ENCODE assay signal across 27 cellular contexts in genomic region chr18:55775972-55776371, GRCh38.
A peak's percentile ranks its signal among the peaks of the same experiment; 100 is the strongest.
DNase-seq lines count a peak whose midpoint lies in the region; ATAC-seq and TF ChIP-seq lines count a peak whose summit lies in the region.
"Had no signal": no experiment of that assay in that cellular context is flagged by ENCODE, and none has a peak within 500 bp of the region (broad histone marks: within the 10 kb centered on the region; RNA-seq: fewer than 3 reads in every experiment).

No MANE protein-coding gene starts in this region.

- TF ChIP-seq RAD21 in SK-N-SH (IDR thresholded peaks at IDR 0.05; ENCODE audit: low read length): 0 out of 2 replicates have a peak, but pooled peaks have one; percentile 15

- H3K9me2 ChIP-seq in SK-N-SH: no peaks in the 10 kb centered on the region

- peak; percentile 24; the same call in 1 of the 2 replicates for TF ChIP-seq CTCF in SK-N-SH (IDR thresholded peaks at IDR 0.05)
- TF ChIP-seq CTCF in brain microvascular endothelial cell (IDR thresholded peaks at IDR 0.05; ENCODE audit: low read depth, low read length, missing control alignments): peak; percentile 45
- peak; percentile 4 for TF ChIP-seq CTCF in kidney epithelial cell (IDR thresholded peaks at IDR 0.05; ENCODE audit: insufficient read depth, low read length, poor library complexity, severe bottlenecking)

- DNase-seq in SK-N-SH (peak; percentile 17), brain microvascular endothelial cell (no peak), kidney epithelial cell (ENCODE audit: low read depth) (no peak), mucosa of gallbladder (ENCODE audit: low spot score) (no peak), NCI-H1105 treated with DMSO at 0.1 percent for 48 hours (lab: John Stamatoyannopoulos, UW) (no peak)
- DNase-seq in stimulated activated effector memory CD8-positive, alpha-beta T cell treated with anti-CD3 and anti-CD28 coated beads, Interleukin-12 subunit alpha, Interleukin-12 subunit beta, amount 100 ng/mL, for 72 hours (ENCODE audit: low spot score in 2 of 2): no peak
- no peak for DNase-seq in central memory CD4-positive, alpha-beta T cell
- DNase-seq: 8988T; activated B cell treated with CpG ODN at 0.5 μM for 24 hours; activated CD4-positive, alpha-beta memory T cell treated with anti-CD3 and anti-CD28 coated beads for 36 hours; activated effector memory CD4-positive, alpha-beta T cell treated with anti-CD3 and anti-CD28 coated beads, Interleukin-2, amount 50 U/mL, for 16 hours; activated naive CD8-positive, alpha-beta T cell treated with anti-CD3 and anti-CD28 coated beads, Interleukin-2, amount 50 U/mL, for 24 hours; Caco-2; DMS79 treated with DMSO at 0.1 percent for 48 hours; foreskin melanocyte; islet precursor cell; Karpas-422; lower lobe of right lung; NCI-H1930; NCI-H226; stimulated activated CD4-positive, alpha-beta T cell treated with anti-CD3 and anti-CD28 coated beads, Interleukin-2, amount 100 ng/mL, for 48 hours; stimulated activated naive CD4-positive, alpha-beta T cell had no signal

- WGBS in SK-N-SH (ENCODE audit: low lambda C conversion rate): 44% methylated on average over 2 of the region's 2 CpGs

- H3K4me3 ChIP-seq in SK-N-SH (ENCODE audit: low read depth in 2 of 2, low read length in 1 of 2) (no peak overlapping the region; a peak in 1 of 4 replicates), brain microvascular endothelial cell (ENCODE audit: low read depth, low read length) (no peak overlapping the region), kidney epithelial cell (ENCODE audit: low read depth, low read length) (no peak overlapping the region)
- H3K4me3 ChIP-seq: BLaER1 treated with 17β-estradiol and CSF1 and Interleukin-3, amounts not matched to agents 10 nM and 100 nM; GM12878; lower lobe of right lung had no signal

- no peaks in the 10 kb centered on the region for H3K4me1 Mint-ChIP-seq in stimulated activated effector memory CD8-positive, alpha-beta T cell treated with anti-CD3 and anti-CD28 coated beads, Interleukin-12 subunit alpha, Interleukin-12 subunit beta, amount 100 ng/mL, for 72 hours

- H3K4me1 ChIP-seq in SK-N-SH (ENCODE audit: control insufficient read depth in 1 of 2, insufficient read depth in 2 of 2, low read depth in 1 of 2, low read length in 1 of 2): peaks cover 0 to 6% of the 10 kb centered on the region in 2 experiments; a peak in 3 of 4 replicates
- H3K4me1 ChIP-seq: Caco-2 had no signal

- H3K36me3 ChIP-seq in SK-N-SH (replicated peaks in 1 of 2; ENCODE audit: control insufficient read depth in 1 of 2, insufficient read depth in 2 of 2, low read length in 1 of 2) (no peaks in the 10 kb centered on the region), brain microvascular endothelial cell (replicated peaks) (no peaks in the 10 kb centered on the region), kidney epithelial cell (ENCODE audit: control insufficient read depth, insufficient read depth, low read length) (no peaks in the 10 kb centered on the region)
- H3K36me3 ChIP-seq: BLaER1 treated with 17β-estradiol and CSF1 and Interleukin-3, amounts not matched to agents 10 nM and 100 nM; lower lobe of right lung; neutrophil had no signal

- no peaks in the 10 kb centered on the region for H3K36me3 Mint-ChIP-seq in stimulated activated effector memory CD8-positive, alpha-beta T cell treated with anti-CD3 and anti-CD28 coated beads, Interleukin-12 subunit alpha, Interleukin-12 subunit beta, amount 100 ng/mL, for 72 hours
- H3K36me3 Mint-ChIP-seq: activated CD4-positive, alpha-beta memory T cell treated with anti-CD3 and anti-CD28 coated beads for 36 hours had no signal

- POLR2A ChIA-PET in SK-N-SH (lab: Yijun Ruan, JAX): no interaction called here

- H3K27ac ChIP-seq in SK-N-SH (ENCODE audit: low read depth in 2 of 2, low read length in 1 of 2) (no peak overlapping the region), brain microvascular endothelial cell (no peak overlapping the region)
- H3K27ac ChIP-seq: BLaER1 treated with 17β-estradiol and CSF1 and Interleukin-3, amounts not matched to agents 10 nM and 100 nM; lower lobe of right lung; neutrophil; RWPE1 had no signal

- no peak for ATAC-seq in SK-N-SH treated with all-trans-retinoic acid at 6 μM for 48 hours
- no peak for ATAC-seq in stimulated activated effector memory CD8-positive, alpha-beta T cell treated with anti-CD3 and anti-CD28 coated beads, Interleukin-12 subunit alpha, Interleukin-12 subunit beta, amount 100 ng/mL, for 72 hours
- ATAC-seq: activated naive CD8-positive, alpha-beta T cell treated with anti-CD3 and anti-CD28 coated beads, Interleukin-2, amount 50 U/mL, for 24 hours; GM12878; lower lobe of right lung had no signal

- H3K4me2 ChIP-seq in SK-N-SH: no peak overlapping the region
- H3K4me2 ChIP-seq: BLaER1 treated with 17β-estradiol and CSF1 and Interleukin-3, amounts not matched to agents 10 nM and 100 nM had no signal

- H3K27ac Mint-ChIP-seq in stimulated activated effector memory CD8-positive, alpha-beta T cell treated with anti-CD3 and anti-CD28 coated beads, Interleukin-12 subunit alpha, Interleukin-12 subunit beta, amount 100 ng/mL, for 72 hours: no peak overlapping the region
- H3K27ac Mint-ChIP-seq: activated B cell treated with CpG ODN at 0.5 μM for 24 hours; activated CD4-positive, alpha-beta memory T cell treated with anti-CD3 and anti-CD28 coated beads for 36 hours; activated naive CD8-positive, alpha-beta T cell treated with anti-CD3 and anti-CD28 coated beads, Interleukin-2, amount 50 U/mL, for 24 hours had no signal

- no peaks in the 10 kb centered on the region for H3F3A ChIP-seq in SK-N-SH (replicated peaks; ENCODE audit: insufficient read depth)

- in situ Hi-C loops in brain microvascular endothelial cell (cut with HindIII; ENCODE audit: low pct_ligation_motif_present, low sequenced_read_pairs): no loop called here

- TF ChIP-seq EP300 in SK-N-SH (IDR thresholded peaks at IDR 0.05; ENCODE audit: borderline replicate concordance in 1 of 2, low read depth in 1 of 2, low read length in 1 of 2): no peak

- H3K9me3 Mint-ChIP-seq in stimulated activated effector memory CD8-positive, alpha-beta T cell treated with anti-CD3 and anti-CD28 coated beads, Interleukin-12 subunit alpha, Interleukin-12 subunit beta, amount 100 ng/mL, for 72 hours: no peaks in the 10 kb centered on the region
- H3K9me3 Mint-ChIP-seq: activated CD4-positive, alpha-beta memory T cell treated with anti-CD3 and anti-CD28 coated beads for 36 hours had no signal

- CTCF ChIA-PET in SK-N-SH (lab: Yijun Ruan, JAX): interaction anchor here (0.9 to 1.4 kb wide), 2 partner anchors 17 to 434 kb away, joined by 4 to 6 read pairs; no protein-coding TSS in a partner anchor

- no peaks in the 10 kb centered on the region for H4K20me1 ChIP-seq in SK-N-SH (ENCODE audit: insufficient read depth)
- H4K20me1 ChIP-seq: BLaER1 treated with 17β-estradiol and CSF1 and Interleukin-3, amounts not matched to agents 10 nM and 100 nM had no signal

- H3K27me3 ChIP-seq in SK-N-SH (ENCODE audit: insufficient read depth): no peaks in the 10 kb centered on the region
- H3K27me3 ChIP-seq in brain microvascular endothelial cell (replicated peaks): no peaks in the 10 kb centered on the region
- H3K27me3 ChIP-seq in kidney epithelial cell (ENCODE audit: control insufficient read depth, insufficient read depth, low read length): no peaks in the 10 kb centered on the region

- no peaks in the 10 kb centered on the region for H3K79me2 ChIP-seq in SK-N-SH (ENCODE audit: insufficient read depth)

- no peak overlapping the region for H3K9ac ChIP-seq in SK-N-SH
- H3K9ac ChIP-seq: BLaER1 treated with 17β-estradiol and CSF1 and Interleukin-3, amounts not matched to agents 10 nM and 100 nM had no signal

- no peaks in the 10 kb centered on the region for H3K9me3 ChIP-seq in SK-N-SH
- H3K9me3 ChIP-seq: Caco-2, lower lobe of right lung, neutrophil had no signal

- 0 out of 2 replicates have a peak overlapping the region, but pooled peaks have one; percentile 3 for H2AFZ ChIP-seq in SK-N-SH (ENCODE audit: low read depth)

- no peak overlapping the region for H3K4me3 Mint-ChIP-seq in stimulated activated effector memory CD8-positive, alpha-beta T cell treated with anti-CD3 and anti-CD28 coated beads, Interleukin-12 subunit alpha, Interleukin-12 subunit beta, amount 100 ng/mL, for 72 hours
- H3K4me3 Mint-ChIP-seq: activated B cell treated with CpG ODN at 0.5 μM for 24 hours; activated CD4-positive, alpha-beta memory T cell treated with anti-CD3 and anti-CD28 coated beads for 36 hours; activated naive CD8-positive, alpha-beta T cell treated with anti-CD3 and anti-CD28 coated beads, Interleukin-2, amount 50 U/mL, for 24 hours had no signal

TF ChIP-seq in SK-N-SH, 30 proteins besides CTCF, POLR2A, EP300 and RAD21 (continues in another document):
- TF ChIP-seq JUND (IDR thresholded peaks at IDR 0.05) (no peak), NFIC (IDR thresholded peaks at IDR 0.05; ENCODE audit: borderline replicate concordance) (no peak), FOXJ3 (CRISPR knock-in tag; IDR thresholded peaks at IDR 0.05) (no peak), TCF12 (IDR thresholded peaks at IDR 0.05) (no peak), TEAD4 (IDR thresholded peaks at IDR 0.05; ENCODE audit: borderline replicate concordance, insufficient read depth) (no peak), RXRA (IDR thresholded peaks at IDR 0.05; ENCODE audit: borderline replicate concordance, low read depth) (no peak)

TF ChIP-seq in SK-N-SH treated with all-trans-retinoic acid at 6 μM for 48 hours, 23 proteins besides CTCF, POLR2A, EP300 and RAD21:
- TF ChIP-seq TCF4 (CRISPR knock-in tag; IDR thresholded peaks at IDR 0.05; ENCODE audit: borderline replicate concordance) (no peak), ZNF70 (CRISPR knock-in tag; IDR thresholded peaks at IDR 0.05) (no peak), BACH2 (CRISPR knock-in tag; IDR thresholded peaks at IDR 0.05; ENCODE audit: borderline replicate concordance) (no peak), RARB (CRISPR knock-in tag; IDR thresholded peaks at IDR 0.05) (no peak), OSR1 (CRISPR knock-in tag; IDR thresholded peaks at IDR 0.05) (no peak), SNAI2 (CRISPR knock-in tag; IDR thresholded peaks at IDR 0.05) (no peak), ZC3H10 (CRISPR knock-in tag; IDR thresholded peaks at IDR 0.05) (no peak), ZFP3 (CRISPR knock-in tag; IDR thresholded peaks at IDR 0.05) (no peak), ZNF8 (CRISPR knock-in tag; IDR thresholded peaks at IDR 0.05) (no peak), TOX (CRISPR knock-in tag; IDR thresholded peaks at IDR 0.05; ENCODE audit: borderline replicate concordance) (no peak), CREB5 (CRISPR knock-in tag; IDR thresholded peaks at IDR 0.05; ENCODE audit: low read depth) (no peak)
